Comparison of ENCODE assay signal across 6 cellular contexts in genomic region chr11:66543263-66544107, GRCh38. TPM values are rescaled to one million over a fixed set of nuclear protein-coding genes. Genes with fewer than 3 reads are reported as not detected.
DNase-seq lines count a peak whose midpoint lies in the region; ATAC-seq and TF ChIP-seq lines count a peak whose summit lies in the region.

No MANE protein-coding gene starts in this region.

- TF ChIP-seq CTCF in HL-60 (IDR thresholded peaks at IDR 0.05; ENCODE audit: insufficient read depth, low read length) = no peak
- TF ChIP-seq CTCF in left lung (IDR thresholded peaks at IDR 0.05) = peak in 1 of 2 donors; percentile 37

- H3K27ac ChIP-seq in HL-60 (replicated peaks) = peak overlapping the region; percentile 32
- H3K27ac ChIP-seq in left lung = peak overlapping the region; percentile 4 to 15

- intact Hi-C loops in left lung (cut with DNase I) = no loop called here

- H3K9me3 ChIP-seq in left lung = no peaks in the 10 kb centered on the region

- DNase-seq in HL-60 (ENCODE audit: low read depth in 1 of 2, low spot score in 1 of 2) (peak in 1 of 2 experiments; percentile 64), left lung (peak; percentile 48 to 85), NCI-H1694 (lab: John Stamatoyannopoulos, UW) (no peak), DMS79 treated with DMSO at 0.1 percent for 48 hours (lab: John Stamatoyannopoulos, UW) (no peak)
- DNase-seq in activated effector memory CD4-positive, alpha-beta T cell treated with Interleukin-2 at 50 U/mL for 16 hours = peak; percentile 60

- H3K27me3 ChIP-seq in HL-60 (ENCODE audit: insufficient read depth, poor library complexity, severe bottlenecking) (peaks cover 2% of the 10 kb centered on the region), left lung (peaks cover 0 to 7% of the 10 kb centered on the region in 2 donors)

- peaks cover 0 to 44% of the 10 kb centered on the region in 2 donors for H3K36me3 ChIP-seq in left lung

- ATAC-seq in left lung = no peak
- ATAC-seq in HG03159 (IDR thresholded peaks at IDR 0.05; ENCODE audit: unreplicated experiment) = no peak

- H3K4me1 ChIP-seq in left lung = peaks cover 11 to 44% of the 10 kb centered on the region in 2 donors

- H3K4me3 ChIP-seq in HL-60 (replicated peaks; ENCODE audit: insufficient read depth, low read length) = no peak overlapping the region
- no peak overlapping the region for H3K4me3 ChIP-seq in left lung

RNA-seq across cellular contexts. Expression of gene ZDHHC24, which starts 2.4 kb away (rescaled TPM):
- 10 to 100 TPM; 14.3 to 17.0 TPM for total RNA-seq in left lung

RNA-seq across cellular contexts. Expression of gene ACTN3, which starts 3.2 kb away (rescaled TPM):
- under 1 TPM in 1 of 2 donors, not detected in 1; 0.16 TPM for total RNA-seq in left lung

RNA-seq across cellular contexts. Expression of gene CTSF, which starts 24.9 kb away (rescaled TPM):
- 10 to 100 TPM; 10.8 to 23.3 TPM for total RNA-seq in left lung

RNA-seq across cellular contexts. Expression of gene BBS1, which starts 33.0 kb away (rescaled TPM):
- total RNA-seq in left lung = 10 to 100 TPM; 22.8 to 37.3 TPM

RNA-seq across cellular contexts. Expression of gene CCDC87, which starts 49.4 kb away (rescaled TPM):
- total RNA-seq in left lung = under 1 TPM; 0.39 to 0.44 TPM

Comparison
In these comparisons a context has a peak if more than half of its experiments do, and no peak if none do; other contexts are left out.
1. DNase-seq: peak in activated effector memory CD4-positive, alpha-beta T cell treated with Interleukin-2 at 50 U/mL for 16 hours (single experiment) and left lung (2 of 2); none in NCI-H1694 (single experiment) and DMS79 treated with DMSO at 0.1 percent for 48 hours (single experiment).